In genomic region chr1:61655453-61655852, GRCh38 we compare ENCODE assay signal across 28 cellular contexts.
"Had no signal": no experiment of that assay in that cellular context is flagged by ENCODE, and none has a peak within 500 bp of the region (broad histone marks: within the 10 kb centered on the region; RNA-seq: fewer than 3 reads in every experiment).

No MANE protein-coding gene starts in this region.

- H3K4me1 ChIP-seq: neural progenitor cell, parathyroid adenoma, psoas muscle, spleen, suprapubic skin, testis, tibial artery, transverse colon, upper lobe of right lung, uterus had no signal

- H3K27ac ChIP-seq: neural progenitor cell, ovary, parathyroid adenoma, psoas muscle, skin epidermis, spleen, suprapubic skin, testis, tibial artery, transverse colon, upper lobe of right lung, uterus had no signal

- H2AFZ ChIP-seq: neural progenitor cell, parathyroid adenoma had no signal

- H3K27me3 ChIP-seq: neural progenitor cell, ovary, spleen, suprapubic skin, testis, tibial artery, transverse colon, upper lobe of right lung, uterus had no signal

- H3K36me3 ChIP-seq: neural progenitor cell, ovary, spleen, suprapubic skin, tibial artery, transverse colon, upper lobe of right lung, uterus had no signal

- ATAC-seq: natural killer cell; psoas muscle; right cardiac atrium; sciatic nerve; stimulated activated memory B cell treated with anti-CD40 and anti-IgM and Interleukin-4, amounts not matched to agents 10 μg/mL and 1 μg/mL and 100 μg/mL, for 72 hours; stimulated activated naive CD8-positive, alpha-beta T cell treated with anti-CD3 and anti-CD28 coated beads, Interleukin-15, amount 100 ng/mL, for 72 hours; stimulated activated naive CD8-positive, alpha-beta T cell treated with anti-CD3 and anti-CD28 coated beads, Interleukin-15, Interleukin-2, amounts not matched to agents 100 U/mL and 50 U/mL, for 24 hours had no signal

- H3K9ac ChIP-seq: neural progenitor cell, parathyroid adenoma had no signal

- DNase-seq: natural killer cell; occipital lobe; ovary; posterior cingulate gyrus; psoas muscle; right cardiac atrium; spleen; stimulated activated CD4-positive, alpha-beta T cell treated with anti-CD3 and anti-CD28 coated beads, Interleukin-12 subunit alpha, Interleukin-12 subunit beta, amount 100 ng/mL, for 4 hours; stimulated activated CD4-positive, alpha-beta T cell treated with anti-CD3 and anti-CD28 coated beads, Interleukin-1b, Interleukin-23, amount 100 ng/mL, for 48 hours; stimulated activated CD4-positive, alpha-beta T cell treated with anti-CD3 and anti-CD28 coated beads, Interleukin-4, amount 100 ng/mL, for 1 hour; stimulated activated CD4-positive, alpha-beta T cell treated with anti-CD3 and anti-CD28 coated beads, Interleukin-4, amount 100 ng/mL, for 4 hours; stimulated activated CD8-positive, alpha-beta memory T cell treated with anti-CD3 and anti-CD28 coated beads, Interleukin-4, amount 100 ng/mL, for 48 hours; stimulated activated naive CD4-positive, alpha-beta T cell; stimulated activated naive CD8-positive, alpha-beta T cell treated with anti-CD3 and anti-CD28 coated beads, Interleukin-15, amount 100 ng/mL, for 72 hours; stimulated activated naive CD8-positive, alpha-beta T cell treated with anti-CD3 and anti-CD28 coated beads, Interleukin-15, Interleukin-2, amounts not matched to agents 100 U/mL and 50 U/mL, for 24 hours; substantia nigra; testis; tibial artery; transverse colon; upper lobe of right lung; uterus had no signal

- H3K79me2 ChIP-seq: parathyroid adenoma had no signal

- H3K9me3 ChIP-seq: ovary, psoas muscle, spleen, suprapubic skin, testis, tibial artery, transverse colon, upper lobe of right lung, uterus had no signal

- H3K4me2 ChIP-seq: neural progenitor cell, smooth muscle cell had no signal

- H3K4me3 ChIP-seq: neural progenitor cell, ovary, psoas muscle, skin epidermis, smooth muscle cell, spleen, suprapubic skin, testis, tibial artery, transverse colon, upper lobe of right lung, uterus had no signal
